In the genomic region with DNA sequence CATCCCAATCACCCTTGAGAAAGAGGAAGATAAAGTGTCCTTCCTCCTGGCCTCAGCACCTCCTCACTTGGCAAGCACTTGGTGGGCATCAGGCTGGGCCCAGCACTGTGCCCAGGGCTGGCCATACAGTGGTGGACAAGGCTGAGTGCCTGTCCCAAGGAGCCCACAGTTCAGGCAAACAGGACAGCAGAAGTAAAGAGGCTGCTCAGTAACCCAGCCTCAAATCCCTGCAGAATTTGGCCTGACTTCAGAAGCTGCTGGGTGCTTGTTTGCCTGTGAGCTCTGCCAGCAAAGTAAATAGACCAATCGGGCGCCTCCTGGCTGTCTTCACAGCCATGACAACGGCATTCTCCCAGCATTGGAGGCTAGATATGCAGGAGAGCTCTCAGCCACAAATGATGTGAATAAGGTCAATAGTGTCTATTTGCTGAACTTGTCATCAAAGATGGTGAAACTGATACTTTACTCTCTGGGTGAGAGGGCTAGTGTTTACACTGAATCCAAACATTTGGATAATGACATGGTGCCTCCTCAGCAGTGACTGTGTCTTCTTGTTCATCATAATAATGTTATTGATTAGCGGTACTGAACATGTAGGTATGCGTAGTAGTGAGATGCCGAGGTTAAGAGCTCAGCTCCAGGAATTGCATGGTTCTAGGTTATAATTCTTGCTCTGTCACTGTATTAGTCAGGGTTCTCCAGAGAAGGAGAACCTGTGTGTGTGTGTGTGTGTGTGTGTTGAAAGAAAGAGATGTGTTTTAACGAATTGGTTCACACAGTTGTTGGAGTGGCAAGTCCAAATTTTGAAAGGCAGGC, we compare ENCODE assay signal across 8 cellular contexts. TPM values are rescaled to one million over a fixed set of nuclear protein-coding genes. Genes with fewer than 3 reads are reported as not detected.
A peak's percentile ranks its signal among the peaks of the same experiment; 100 is the strongest.
DNase-seq lines count a peak whose midpoint lies in the region; ATAC-seq and TF ChIP-seq lines count a peak whose summit lies in the region.

No MANE protein-coding gene starts in this region.

- TF ChIP-seq CTCF in fibroblast of lung (conservative IDR thresholded peaks at IDR 0.05 in 1 of 2, IDR thresholded peaks at IDR 0.05 in 1 of 2; ENCODE audit: low read depth in 1 of 2, low read length in 2 of 2) (peak; percentile 54 to 69), neural crest cell (conservative IDR thresholded peaks at IDR 0.05) (peak; percentile 58)

- H3K27ac ChIP-seq in fibroblast of lung (ENCODE audit: insufficient read depth, low read length): peak overlapping the region; percentile 66

- no peaks in the 10 kb centered on the region for H3K27me3 Mint-ChIP-seq in activated CD4-positive, alpha-beta T cell treated with anti-CD3 and anti-CD28 coated beads, Interleukin-2, amount 10 ng/mL, durations not matched to agents 24 days and 14 days
- H3K27me3 Mint-ChIP-seq in neural crest cell (ENCODE audit: low read depth): no peaks in the 10 kb centered on the region

- DNase-seq in stimulated activated CD4-positive, alpha-beta T cell treated with anti-CD3 and anti-CD28 coated beads, Interleukin-4, amount 100 ng/mL, for 24 hours: peak; percentile 11
- no peak for DNase-seq in stimulated activated CD4-positive, alpha-beta T cell treated with anti-CD3 and anti-CD28 coated beads, Interleukin-12 subunit alpha, Interleukin-12 subunit beta, amount 100 ng/mL, for 4 hours
- DNase-seq in NCI-H2107 treated with DMSO at 0.1 percent for 48 hours (lab: John Stamatoyannopoulos, UW; ENCODE audit: unreplicated experiment) (peak; percentile 71), fibroblast of lung (ENCODE audit: low read depth in 2 of 2) (peak; percentile 86 to 91), neural crest cell (ENCODE audit: low read depth, low spot score) (peak; percentile 34), GM19238 (ENCODE audit: insufficient read length, low spot score) (no peak)
- DNase-seq in activated CD4-positive, alpha-beta T cell treated with anti-CD3 and anti-CD28 coated beads, Interleukin-2, amount 10 ng/mL, durations not matched to agents 24 days and 14 days: peak; percentile 78

- no peak overlapping the region for H2AFZ ChIP-seq in fibroblast of lung (ENCODE audit: low read length)

- ATAC-seq in HG03457 (IDR thresholded peaks at IDR 0.05; ENCODE audit: unreplicated experiment): no peak

- H3K27me3 ChIP-seq in fibroblast of lung (ENCODE audit: control insufficient read depth, insufficient read depth, low read length): no peaks in the 10 kb centered on the region

- H3K36me3 ChIP-seq in fibroblast of lung (ENCODE audit: control insufficient read depth, insufficient read depth, low read length): peaks cover 18% of the 10 kb centered on the region

- H3K36me3 Mint-ChIP-seq in activated CD4-positive, alpha-beta T cell treated with anti-CD3 and anti-CD28 coated beads, Interleukin-2, amount 10 ng/mL, durations not matched to agents 24 days and 14 days (ENCODE audit: low read depth): peaks cover 33% of the 10 kb centered on the region
- peaks cover 8% of the 10 kb centered on the region for H3K36me3 Mint-ChIP-seq in neural crest cell (ENCODE audit: low read depth)

- no peaks in the 10 kb centered on the region for H3K79me2 ChIP-seq in fibroblast of lung (ENCODE audit: control insufficient read depth, insufficient read depth, low read length)

- peak overlapping the region; percentile 64 for H3K27ac Mint-ChIP-seq in activated CD4-positive, alpha-beta T cell treated with anti-CD3 and anti-CD28 coated beads, Interleukin-2, amount 10 ng/mL, durations not matched to agents 24 days and 14 days
- H3K27ac Mint-ChIP-seq in neural crest cell (ENCODE audit: unreplicated experiment): no peak overlapping the region

- H3K4me3 Mint-ChIP-seq in activated CD4-positive, alpha-beta T cell treated with anti-CD3 and anti-CD28 coated beads, Interleukin-2, amount 10 ng/mL, durations not matched to agents 24 days and 14 days: peak overlapping the region; percentile 39
- H3K4me3 Mint-ChIP-seq in neural crest cell: no peak overlapping the region

- peaks cover 66% of the 10 kb centered on the region for H3K4me1 Mint-ChIP-seq in activated CD4-positive, alpha-beta T cell treated with anti-CD3 and anti-CD28 coated beads, Interleukin-2, amount 10 ng/mL, durations not matched to agents 24 days and 14 days
- peaks cover 19% of the 10 kb centered on the region for H3K4me1 Mint-ChIP-seq in neural crest cell

- peaks cover 26% of the 10 kb centered on the region for H3K4me1 ChIP-seq in fibroblast of lung (ENCODE audit: control insufficient read depth, extremely low read depth, insufficient read depth, low read length)

- no peaks in the 10 kb centered on the region for H3K9me3 Mint-ChIP-seq in activated CD4-positive, alpha-beta T cell treated with anti-CD3 and anti-CD28 coated beads, Interleukin-2, amount 10 ng/mL, durations not matched to agents 24 days and 14 days
- no peaks in the 10 kb centered on the region for H3K9me3 Mint-ChIP-seq in neural crest cell

- no peak overlapping the region for H3K9ac ChIP-seq in fibroblast of lung (ENCODE audit: insufficient read depth, low read length)

- intact Hi-C loops in activated CD4-positive, alpha-beta T cell treated with anti-CD3 and anti-CD28 coated beads, Interleukin-2, amount 10 ng/mL, durations not matched to agents 24 days and 14 days (cut with micrococcal nuclease): loop anchor here (2.0 to 5.0 kb wide), 3 partner anchors 48 to 72 kb away; partner anchors contain the start of genes PPARD and RPL10A

- H3K4me2 ChIP-seq in fibroblast of lung (ENCODE audit: extremely low read depth, insufficient read depth, low read length): peak overlapping the region; percentile 46

- H4K20me1 ChIP-seq in fibroblast of lung (ENCODE audit: control insufficient read depth, extremely low read depth, insufficient read depth, low read length): no peaks in the 10 kb centered on the region

- no peaks in the 10 kb centered on the region for H3K9me3 ChIP-seq in fibroblast of lung (ENCODE audit: control insufficient read depth, insufficient read depth, low read depth, low read length)

- no peak overlapping the region for H3K4me3 ChIP-seq in fibroblast of lung (replicated peaks in 1 of 4; ENCODE audit: control extremely low read depth in 1 of 4, insufficient read depth in 1 of 4, low read depth in 3 of 4, low read length in 4 of 4)

RNA-seq across cellular contexts. Expression of gene FANCE, which starts 36.9 kb away (rescaled TPM):
- 19.6 and 22.1 TPM in 2 replicates for total RNA-seq in activated CD4-positive, alpha-beta T cell treated with anti-CD3 and anti-CD28 coated beads, Interleukin-2, amount 10 ng/mL, durations not matched to agents 24 days and 14 days
- total RNA-seq in fibroblast of lung (10.3 and 10.7 TPM in 2 replicates), neural crest cell (18.8 and 20.4 TPM in 2 replicates)
- 3.2 and 6.9 TPM in 2 replicates for polyA plus RNA-seq in fibroblast of lung
- 2.6 and 6.2 TPM in 2 replicates for polyA plus RNA-seq in fibroblast of lung (2012)
- 3.4 and 12.9 TPM in 2 replicates for polyA minus RNA-seq in fibroblast of lung (ENCODE audit: low replicate concordance)

RNA-seq across cellular contexts. Expression of gene RPL10A, which starts 52.9 kb away (rescaled TPM):
- 1,702 and 1,710 TPM in 2 replicates for total RNA-seq in activated CD4-positive, alpha-beta T cell treated with anti-CD3 and anti-CD28 coated beads, Interleukin-2, amount 10 ng/mL, durations not matched to agents 24 days and 14 days
- total RNA-seq in fibroblast of lung: 1,754 and 2,463 TPM in 2 replicates
- polyA plus RNA-seq in fibroblast of lung: 1,911 and 1,987 TPM in 2 replicates
- 1,928 and 1,990 TPM in 2 replicates for polyA plus RNA-seq in fibroblast of lung (2012)
- 961 and 1,095 TPM in 2 replicates for polyA minus RNA-seq in fibroblast of lung (ENCODE audit: low replicate concordance)
- 1,717 and 1,733 TPM in 2 replicates for total RNA-seq in neural crest cell

Comparison
In these comparisons a context has a peak if more than half of its experiments do, and no peak if none do; other contexts are left out.
1. DNase-seq: peak in stimulated activated CD4-positive, alpha-beta T cell treated with anti-CD3 and anti-CD28 coated beads, Interleukin-4, amount 100 ng/mL, for 24 hours (single experiment), NCI-H2107 treated with DMSO at 0.1 percent for 48 hours (single experiment), activated CD4-positive, alpha-beta T cell treated with anti-CD3 and anti-CD28 coated beads, Interleukin-2, amount 10 ng/mL, durations not matched to agents 24 days and 14 days (single experiment), fibroblast of lung (2 of 2) and neural crest cell (single experiment); none in stimulated activated CD4-positive, alpha-beta T cell treated with anti-CD3 and anti-CD28 coated beads, Interleukin-12 subunit alpha, Interleukin-12 subunit beta, amount 100 ng/mL, for 4 hours (single experiment) and GM19238 (single experiment).